In genomic region chr11:10476342-10476741, GRCh38 we compare ENCODE assay signal across 15 cellular contexts. TPM values are rescaled to one million over a fixed set of nuclear protein-coding genes. Genes with fewer than 3 reads are reported as not detected.
DNase-seq lines count a peak whose midpoint lies in the region; ATAC-seq and TF ChIP-seq lines count a peak whose summit lies in the region.
"Had no signal": no experiment of that assay in that cellular context is flagged by ENCODE, and none has a peak within 500 bp of the region (broad histone marks: within the 10 kb centered on the region; RNA-seq: fewer than 3 reads in every experiment).

No MANE protein-coding gene starts in this region.

- CTCF ChIA-PET in activated naive CD4-positive, alpha-beta T cell treated with anti-CD3 and anti-CD28 coated beads for 36 hours (lab: Charles Lee), result interaction anchor here (0.8 to 1.0 kb wide), 2 partner anchors 49 to 64 kb away, joined by 3 read pairs; partner anchors contain the start of gene RNF141

- peaks cover 2% of the 10 kb centered on the region for H3K4me1 Mint-ChIP-seq in activated naive CD4-positive, alpha-beta T cell treated with anti-CD3 and anti-CD28 coated beads for 36 hours (ENCODE audit: low read depth)
- H3K4me1 Mint-ChIP-seq in activated T-helper 17 cell treated with anti-CD3 and anti-CD28 coated beads, Interleukin-2, amount 50 U/mL, for 72 hours, result peaks cover 47% of the 10 kb centered on the region
- peaks cover 44 to 68% (median 60%) of the 10 kb centered on the region in 3 donors for H3K4me1 Mint-ChIP-seq in naive B cell
- H3K4me1 Mint-ChIP-seq in stimulated activated naive B cell treated with anti-CD40 and anti-IgM and Interleukin-4, amounts not matched to agents 10 μg/mL and 1 μg/mL and 100 μg/mL, for 72 hours, result peaks cover 38 to 52% of the 10 kb centered on the region in 2 donors
- H3K4me1 Mint-ChIP-seq in natural killer cell, result peaks cover 25 to 35% of the 10 kb centered on the region in 2 donors

- H3K9me3 Mint-ChIP-seq in activated naive CD4-positive, alpha-beta T cell treated with anti-CD3 and anti-CD28 coated beads, Interleukin-2, amount 50 U/mL, for 72 hours, result no peaks in the 10 kb centered on the region
- H3K9me3 Mint-ChIP-seq in activated naive CD4-positive, alpha-beta T cell treated with anti-CD3 and anti-CD28 coated beads for 36 hours, result no peaks in the 10 kb centered on the region
- H3K9me3 Mint-ChIP-seq in activated T-helper 17 cell treated with anti-CD3 and anti-CD28 coated beads, Interleukin-2, amount 50 U/mL, for 72 hours, result no peaks in the 10 kb centered on the region
- H3K9me3 Mint-ChIP-seq in naive B cell, result no peaks in the 10 kb centered on the region
- H3K9me3 Mint-ChIP-seq in stimulated activated naive B cell treated with anti-CD40 and anti-IgM and Interleukin-4, amounts not matched to agents 10 μg/mL and 1 μg/mL and 100 μg/mL, for 72 hours, result no peaks in the 10 kb centered on the region
- no peaks in the 10 kb centered on the region for H3K9me3 Mint-ChIP-seq in natural killer cell

- TF ChIP-seq CTCF in natural killer cell (IDR thresholded peaks at IDR 0.05) (no peak), GM20000 (IDR thresholded peaks at IDR 0.05; ENCODE audit: extremely low read depth, missing control alignments) (no peak)

- no peaks in the 10 kb centered on the region for H3K27me3 Mint-ChIP-seq in activated naive CD4-positive, alpha-beta T cell treated with anti-CD3 and anti-CD28 coated beads for 36 hours (ENCODE audit: low read depth)
- H3K27me3 Mint-ChIP-seq in activated T-helper 17 cell treated with anti-CD3 and anti-CD28 coated beads, Interleukin-2, amount 50 U/mL, for 72 hours, result no peaks in the 10 kb centered on the region
- H3K27me3 Mint-ChIP-seq in naive B cell (no peaks in the 10 kb centered on the region), natural killer cell (ENCODE audit: low read depth in 2 of 2) (no peaks in the 10 kb centered on the region)
- H3K27me3 Mint-ChIP-seq in stimulated activated naive B cell treated with anti-CD40 and anti-IgM and Interleukin-4, amounts not matched to agents 10 μg/mL and 1 μg/mL and 100 μg/mL, for 72 hours, result no peaks in the 10 kb centered on the region

- no peak overlapping the region for H3K4me3 Mint-ChIP-seq in activated naive CD4-positive, alpha-beta T cell treated with anti-CD3 and anti-CD28 coated beads for 36 hours
- H3K4me3 Mint-ChIP-seq in activated T-helper 17 cell treated with anti-CD3 and anti-CD28 coated beads, Interleukin-2, amount 50 U/mL, for 72 hours, result peak overlapping the region; percentile 10
- no peak overlapping the region for H3K4me3 Mint-ChIP-seq in naive B cell
- H3K4me3 Mint-ChIP-seq in stimulated activated naive B cell treated with anti-CD40 and anti-IgM and Interleukin-4, amounts not matched to agents 10 μg/mL and 1 μg/mL and 100 μg/mL, for 72 hours, result no peak overlapping the region
- no peak overlapping the region for H3K4me3 Mint-ChIP-seq in natural killer cell

- intact Hi-C loops in activated naive CD4-positive, alpha-beta T cell treated with anti-CD3 and anti-CD28 coated beads for 36 hours (cut with micrococcal nuclease), result no loop called here
- intact Hi-C loops in natural killer cell (cut with micrococcal nuclease), result no loop called here

- H3K27ac Mint-ChIP-seq in activated naive CD4-positive, alpha-beta T cell treated with anti-CD3 and anti-CD28 coated beads, Interleukin-2, amount 50 U/mL, for 72 hours, result peak overlapping the region; percentile 27 to 72
- H3K27ac Mint-ChIP-seq in activated naive CD4-positive, alpha-beta T cell treated with anti-CD3 and anti-CD28 coated beads for 36 hours, result no peak overlapping the region
- H3K27ac Mint-ChIP-seq in activated T-helper 17 cell treated with anti-CD3 and anti-CD28 coated beads, Interleukin-2, amount 50 U/mL, for 72 hours, result peak overlapping the region; percentile 77
- H3K27ac Mint-ChIP-seq in naive B cell (peak overlapping the region; percentile 44 to 92 (median 78)), natural killer cell (peak overlapping the region in 1 of 2 donors; percentile 43)
- H3K27ac Mint-ChIP-seq in stimulated activated naive B cell treated with anti-CD40 and anti-IgM and Interleukin-4, amounts not matched to agents 10 μg/mL and 1 μg/mL and 100 μg/mL, for 72 hours, result peak overlapping the region; percentile 86

- no peak for ATAC-seq in activated naive CD4-positive, alpha-beta T cell treated with anti-CD3 and anti-CD28 coated beads, Interleukin-2, amount 50 U/mL, for 72 hours
- ATAC-seq in activated T-helper 17 cell treated with anti-CD3 and anti-CD28 coated beads, Interleukin-2, amount 50 U/mL, for 72 hours (replicated peaks), result no peak
- ATAC-seq in naive B cell (ENCODE audit: low read depth in 2 of 2), result no peak
- no peak for ATAC-seq in stimulated activated naive B cell treated with anti-CD40 and anti-IgM and Interleukin-4, amounts not matched to agents 10 μg/mL and 1 μg/mL and 100 μg/mL, for 72 hours (replicated peaks)
- ATAC-seq in GM21723 (IDR thresholded peaks at IDR 0.05; ENCODE audit: unreplicated experiment), result no peak
- ATAC-seq in natural killer cell, result no peak

- peaks cover 3 to 23% of the 10 kb centered on the region in 2 donors for H3K36me3 Mint-ChIP-seq in activated naive CD4-positive, alpha-beta T cell treated with anti-CD3 and anti-CD28 coated beads, Interleukin-2, amount 50 U/mL, for 72 hours
- peaks cover 1% of the 10 kb centered on the region for H3K36me3 Mint-ChIP-seq in activated naive CD4-positive, alpha-beta T cell treated with anti-CD3 and anti-CD28 coated beads for 36 hours (ENCODE audit: low read depth)
- H3K36me3 Mint-ChIP-seq in activated T-helper 17 cell treated with anti-CD3 and anti-CD28 coated beads, Interleukin-2, amount 50 U/mL, for 72 hours (ENCODE audit: low read depth), result no peaks in the 10 kb centered on the region
- peaks cover 7 to 27% of the 10 kb centered on the region in 2 donors for H3K36me3 Mint-ChIP-seq in naive B cell
- H3K36me3 Mint-ChIP-seq in stimulated activated naive B cell treated with anti-CD40 and anti-IgM and Interleukin-4, amounts not matched to agents 10 μg/mL and 1 μg/mL and 100 μg/mL, for 72 hours, result peaks cover 47 to 76% of the 10 kb centered on the region in 2 donors
- no peaks in the 10 kb centered on the region for H3K36me3 Mint-ChIP-seq in natural killer cell

- DNase-seq in activated naive CD4-positive, alpha-beta T cell treated with anti-CD3 and anti-CD28 coated beads, Interleukin-2, amount 50 U/mL, for 72 hours (ENCODE audit: low spot score in 2 of 2), result peak in 1 of 2 donors; percentile 41
- DNase-seq in activated naive CD4-positive, alpha-beta T cell treated with anti-CD3 and anti-CD28 coated beads for 36 hours, result no peak
- no peak for DNase-seq in naive B cell
- DNase-seq in stimulated activated naive B cell treated with anti-CD40 and anti-IgM and Interleukin-4, amounts not matched to agents 10 μg/mL and 1 μg/mL and 100 μg/mL, for 72 hours, result no peak
- DNase-seq in natural killer cell, result no peak
- DNase-seq in GM20000 (ENCODE audit: low spot score), result no peak
- DNase-seq: AML-193; H7; MG63; NCI-H1105; NCI-H1694 treated with DMSO at 0.1 percent for 48 hours; NCI-H69; NK-92 treated with Interleukin-12 subunit alpha and Interleukin-12 subunit beta, amount 100 ng/mL, for 24 hours had no signal

RNA-seq across cellular contexts. Expression of gene AMPD3, which starts 21.3 kb away (rescaled TPM):
- 10 to 100 TPM; 41.9 to 50.5 TPM for total RNA-seq in activated naive CD4-positive, alpha-beta T cell treated with anti-CD3 and anti-CD28 coated beads, Interleukin-2, amount 50 U/mL, for 72 hours
- 10 to 100 TPM; 11.5 to 13.0 TPM for total RNA-seq in activated naive CD4-positive, alpha-beta T cell treated with anti-CD3 and anti-CD28 coated beads for 36 hours
- 100 to 1,000 TPM in 1 of 2 donors, 10 to 100 TPM in 1; 30.6 to 179 TPM for total RNA-seq in activated T-helper 17 cell treated with anti-CD3 and anti-CD28 coated beads, Interleukin-2, amount 50 U/mL, for 72 hours
- polyA plus RNA-seq in naive B cell (ENCODE audit: low read depth in 6 of 6), result 10 to 100 TPM; 20.2 to 35.5 (median 27.3) TPM
- total RNA-seq in natural killer cell, result 1 to 10 TPM; 5.5 to 9.2 (median 6.8) TPM
